1 cellular context compared by ENCODE assay signal in genomic region chr14:54566410-54567223, GRCh38.
A peak's percentile ranks its signal among the peaks of the same experiment; 100 is the strongest.
TF ChIP-seq lines count a peak whose summit lies in the region.

SAMD4A (plus strand) TSS chr14:54567128; CDS start chr14:54567917, 789 bp downstream.

TF ChIP-seq in HEK293, 187 proteins besides CTCF, POLR2A, EP300 and RAD21 (continued from another document):
- TF ChIP-seq ZNF214 (tag by site-specific recombination; IDR thresholded peaks at IDR 0.05; ENCODE audit: borderline replicate concordance) (no peak), ZNF521 (tag by site-specific recombination; IDR thresholded peaks at IDR 0.05) (no peak), ZFHX2 (tag by site-specific recombination; conservative IDR thresholded peaks at IDR 0.05) (peak; percentile 76), ZBTB44 (tag by site-specific recombination; IDR thresholded peaks at IDR 0.05) (peak; percentile 43; the same call in 1 of the 2 replicates), ZNF148 (tag by site-specific recombination; IDR thresholded peaks at IDR 0.05; ENCODE audit: borderline replicate concordance) (no peak), ZNF175 (tag by site-specific recombination; IDR thresholded peaks at IDR 0.05) (no peak), ZNF248 (tag by site-specific recombination; IDR thresholded peaks at IDR 0.05) (no peak), ZNF155 (tag by site-specific recombination; IDR thresholded peaks at IDR 0.05) (no peak), EGR2 (tag by site-specific recombination; IDR thresholded peaks at IDR 0.05; ENCODE audit: low read depth) (peak; percentile 74), ZBTB11 (tag by site-specific recombination; conservative IDR thresholded peaks at IDR 0.05; ENCODE audit: low read depth) (peak; percentile 30; the same call in 1 of the 2 replicates), TSHZ1 (tag by site-specific recombination; IDR thresholded peaks at IDR 0.05; ENCODE audit: borderline replicate concordance) (no peak), KLF8 (tag by site-specific recombination; IDR thresholded peaks at IDR 0.05) (peak; percentile 22), RBAK (tag by site-specific recombination; IDR thresholded peaks at IDR 0.05) (no peak), ZNF19 (tag by site-specific recombination; IDR thresholded peaks at IDR 0.05; ENCODE audit: low read depth) (no peak), ZNF610 (tag by site-specific recombination; IDR thresholded peaks at IDR 0.05; ENCODE audit: borderline replicate concordance) (0 out of 2 replicates have a peak, but pooled peaks have one; percentile 57), ZNF350 (tag by site-specific recombination; IDR thresholded peaks at IDR 0.05) (no peak), SP2 (tag by site-specific recombination; IDR thresholded peaks at IDR 0.05) (peak; percentile 12; the same call in 1 of the 2 replicates), SCRT2 (tag by site-specific recombination; IDR thresholded peaks at IDR 0.05) (peak; percentile 85), ZBTB26 (tag by site-specific recombination; optimal IDR thresholded peaks at IDR 0.05) (peak; percentile 72), SP3 (tag by site-specific recombination; IDR thresholded peaks at IDR 0.05) (0 out of 2 replicates have a peak, but pooled peaks have one; percentile 41)
